In the genomic region with DNA sequence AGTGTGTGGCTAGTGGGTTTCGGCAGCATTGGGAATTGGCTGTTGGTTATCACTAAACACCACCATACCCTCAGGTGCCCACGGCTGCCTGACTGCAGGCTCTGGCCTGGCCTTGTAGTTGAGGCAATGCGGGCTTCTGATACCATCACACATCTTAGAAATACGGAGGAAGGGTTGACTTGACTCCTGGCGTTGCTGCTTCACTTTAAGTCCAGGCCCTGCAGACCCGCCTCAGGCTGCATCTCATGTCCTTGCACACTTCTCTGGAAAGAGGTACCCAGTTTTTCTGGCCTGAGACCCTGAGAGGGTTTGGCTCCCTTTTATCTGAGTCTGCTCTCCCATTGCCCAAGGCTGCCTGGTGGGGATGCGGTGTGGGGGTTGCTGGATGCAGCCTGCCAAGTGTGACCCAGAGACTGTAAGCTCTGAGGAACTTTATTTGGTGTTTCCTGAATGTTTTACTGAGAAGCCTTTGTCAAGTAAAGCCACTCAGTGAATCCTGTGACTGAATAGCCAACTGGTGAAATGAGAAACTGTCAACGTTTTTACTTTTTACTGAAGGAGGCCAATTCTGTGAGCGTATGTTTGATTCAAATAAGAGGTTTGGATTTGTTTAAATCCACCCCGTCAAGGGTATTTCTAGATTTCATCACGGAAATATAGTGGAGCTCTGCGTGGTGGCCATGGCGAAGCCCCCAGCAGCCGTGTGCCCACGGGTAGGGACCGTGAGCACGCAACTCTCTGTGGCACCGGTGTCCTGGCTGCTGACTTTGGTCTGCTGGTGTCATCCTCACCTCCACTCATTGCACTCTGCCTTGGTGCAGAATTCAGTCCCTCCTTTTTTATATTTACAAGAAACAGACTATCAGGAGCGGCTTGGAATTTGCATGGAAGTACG, we compare ENCODE assay signal across 14 cellular contexts.
A peak's percentile ranks its signal among the peaks of the same experiment; 100 is the strongest.
DNase-seq lines count a peak whose midpoint lies in the region; ATAC-seq and TF ChIP-seq lines count a peak whose summit lies in the region.
"Had no signal": no experiment of that assay in that cellular context is flagged by ENCODE, and none has a peak within 500 bp of the region (broad histone marks: within the 10 kb centered on the region; RNA-seq: fewer than 3 reads in every experiment).

No MANE protein-coding gene starts in this region.

- TF ChIP-seq CTCF in IMR-90 (conservative IDR thresholded peaks at IDR 0.05; ENCODE audit: low read depth, low read length) (no peak), right atrium auricular region (IDR thresholded peaks at IDR 0.05) (no peak)

- H3K4me1 Mint-ChIP-seq in activated T-helper 1 cell treated with anti-CD3 and anti-CD28 coated beads, Interleukin-12 subunit alpha, Interleukin-12 subunit beta, Interleukin-2, Interleukin-4 antibody, amounts not matched to agents 30 ng/mL and 10 ng/mL and 1 ng/mL, durations not matched to agents 14 hours and 24 hours and 36 hours (ENCODE audit: low read depth) = peaks cover 4% of the 10 kb centered on the region
- H3K4me1 Mint-ChIP-seq: activated CD4-positive, alpha-beta T cell treated with anti-CD3 and anti-CD28 coated beads, Interleukin-2, amount 10 ng/mL, durations not matched to agents 7 days and 5 days; activated naive CD4-positive, alpha-beta T cell treated with anti-CD3 and anti-CD28 coated beads, Interleukin-2, amount 10 ng/mL, durations not matched to agents 7 days and 5 days had no signal

- no peak overlapping the region for H3K18ac ChIP-seq in IMR-90 (ENCODE audit: low read depth, low read length)

- H3K23ac ChIP-seq in IMR-90 (ENCODE audit: low read depth, low read length) = no peak overlapping the region

- H3K27ac ChIP-seq in IMR-90 (ENCODE audit: insufficient read depth, low read length) = no peak overlapping the region
- peak overlapping the region; percentile 42 to 87 for H3K27ac ChIP-seq in right atrium auricular region

- H3K4me3 ChIP-seq in IMR-90 (ENCODE audit: insufficient read depth, low read depth, low read length) = no peak overlapping the region
- H3K4me3 ChIP-seq in right atrium auricular region = no peak overlapping the region

- CTCF ChIA-PET in IMR-90 (lab: Yijun Ruan, JAX) = no interaction called here

- POLR2A ChIA-PET in IMR-90 (lab: Charles Lee; ENCODE audit: unreplicated experiment) = no interaction called here

- no peak overlapping the region for H3K4me3 Mint-ChIP-seq in activated T-helper 1 cell treated with anti-CD3 and anti-CD28 coated beads, Interleukin-12 subunit alpha, Interleukin-12 subunit beta, Interleukin-2, Interleukin-4 antibody, amounts not matched to agents 30 ng/mL and 10 ng/mL and 1 ng/mL, durations not matched to agents 14 hours and 24 hours and 36 hours
- H3K4me3 Mint-ChIP-seq: activated CD4-positive, alpha-beta T cell treated with anti-CD3 and anti-CD28 coated beads, Interleukin-2, amount 10 ng/mL, durations not matched to agents 7 days and 5 days; activated naive CD4-positive, alpha-beta T cell treated with anti-CD3 and anti-CD28 coated beads, Interleukin-2, amount 10 ng/mL, durations not matched to agents 7 days and 5 days had no signal

- H2AK5ac ChIP-seq in IMR-90 (ENCODE audit: low read depth, low read length) = peak overlapping the region; percentile 81; the same call in 1 of the 2 replicates

- no peak overlapping the region for H2AK9ac ChIP-seq in IMR-90 (replicated peaks; ENCODE audit: low read depth, low read length, poor library complexity)

- H3K79me1 ChIP-seq in IMR-90 (ENCODE audit: low read depth in 1 of 2, low read length in 2 of 2) = peaks cover 29 to 82% of the 10 kb centered on the region in 2 experiments

- peaks cover 27% of the 10 kb centered on the region for H3K4me1 ChIP-seq in IMR-90 (ENCODE audit: control insufficient read depth, insufficient read depth, low read length)
- peaks cover 0 to 57% of the 10 kb centered on the region in 2 donors for H3K4me1 ChIP-seq in right atrium auricular region

- H2AFZ ChIP-seq in IMR-90 (replicated peaks; ENCODE audit: low read length, poor library complexity) = peak overlapping the region; percentile 34

- H3K27me3 ChIP-seq in IMR-90 (ENCODE audit: control insufficient read depth, insufficient read depth, low read length) (no peaks in the 10 kb centered on the region), right atrium auricular region (no peaks in the 10 kb centered on the region)

- H4K5ac ChIP-seq in IMR-90 (ENCODE audit: low read depth, low read length) = no peak overlapping the region

- in situ Hi-C loops in IMR-90 (cut with MboI; ENCODE audit: low sequenced_read_pairs) = no loop called here

- H2BK20ac ChIP-seq in IMR-90 (ENCODE audit: low read depth, low read length) = no peak overlapping the region

- no peak for TF ChIP-seq POLR2A in IMR-90 (IDR thresholded peaks at IDR 0.05; ENCODE audit: low read depth, low read length)

- peaks cover 48% of the 10 kb centered on the region for H3K36me3 Mint-ChIP-seq in activated T-helper 1 cell treated with anti-CD3 and anti-CD28 coated beads, Interleukin-12 subunit alpha, Interleukin-12 subunit beta, Interleukin-2, Interleukin-4 antibody, amounts not matched to agents 30 ng/mL and 10 ng/mL and 1 ng/mL, durations not matched to agents 14 hours and 24 hours and 36 hours (ENCODE audit: low read depth)

- peaks cover 32% of the 10 kb centered on the region for H3K9me1 ChIP-seq in IMR-90 (ENCODE audit: insufficient read depth, low read length)

- H3K9me3 ChIP-seq in IMR-90 (ENCODE audit: control insufficient read depth, insufficient read depth, low read length) = no peaks in the 10 kb centered on the region
- no peaks in the 10 kb centered on the region for H3K9me3 ChIP-seq in right atrium auricular region

- H3K9ac ChIP-seq in IMR-90 (ENCODE audit: low read depth, low read length) = no peak overlapping the region

- H3K9me3 Mint-ChIP-seq in activated T-helper 1 cell treated with anti-CD3 and anti-CD28 coated beads, Interleukin-12 subunit alpha, Interleukin-12 subunit beta, Interleukin-2, Interleukin-4 antibody, amounts not matched to agents 30 ng/mL and 10 ng/mL and 1 ng/mL, durations not matched to agents 14 hours and 24 hours and 36 hours = no peaks in the 10 kb centered on the region
- H3K9me3 Mint-ChIP-seq: activated CD4-positive, alpha-beta T cell treated with anti-CD3 and anti-CD28 coated beads, Interleukin-2, amount 10 ng/mL, durations not matched to agents 7 days and 5 days; activated naive CD4-positive, alpha-beta T cell treated with anti-CD3 and anti-CD28 coated beads, Interleukin-2, amount 10 ng/mL, durations not matched to agents 7 days and 5 days had no signal

- H3K4ac ChIP-seq in IMR-90 (ENCODE audit: low read depth, low read length) = no peak overlapping the region

- no peak overlapping the region for H4K8ac ChIP-seq in IMR-90 (ENCODE audit: low read depth in 2 of 2, low read length in 2 of 2)

- H4K91ac ChIP-seq in IMR-90 (ENCODE audit: insufficient read depth, low read depth, low read length) = no peak overlapping the region

- no peak overlapping the region for H2BK15ac ChIP-seq in IMR-90 (ENCODE audit: low read depth, low read length)

- no peak overlapping the region for H3K56ac ChIP-seq in IMR-90 (ENCODE audit: extremely low read depth, insufficient read depth, low read length)

- WGBS in IMR-90 (ENCODE audit: extremely low coverage in 2 of 2, insufficient read length in 1 of 2), 2 experiments = 89% methylated on average over 13 of the region's 20 CpGs; no CpG with 5 or more reads in 1 of the 2 experiments

- DNase-seq in IMR-90 (no peak), right atrium auricular region (ENCODE audit: low spot score) (no peak), posterior vena cava (ENCODE audit: low spot score) (peak; percentile 62), AG20443 (ENCODE audit: low spot score) (no peak), NCI-H2081 (lab: John Stamatoyannopoulos, UW) (no peak)
- no peak for DNase-seq in activated T-helper 1 cell treated with anti-CD3 and anti-CD28 coated beads, Interleukin-12 subunit alpha, Interleukin-12 subunit beta, Interleukin-2, Interleukin-4 antibody, amounts not matched to agents 30 ng/mL and 10 ng/mL and 1 ng/mL, durations not matched to agents 14 hours and 24 hours and 36 hours (ENCODE audit: low spot score)
- DNase-seq: activated CD4-positive, alpha-beta T cell treated with anti-CD3 and anti-CD28 coated beads, Interleukin-2, amount 10 ng/mL, durations not matched to agents 7 days and 5 days; activated naive CD4-positive, alpha-beta T cell treated with anti-CD3 and anti-CD28 coated beads, Interleukin-2, amount 10 ng/mL, durations not matched to agents 7 days and 5 days; KG1; left colon; stimulated activated CD4-positive, alpha-beta T cell treated with anti-CD3 and anti-CD28 coated beads, Interleukin-1b, Interleukin-23, amount 100 ng/mL, for 48 hours; stimulated activated naive CD4-positive, alpha-beta T cell had no signal

- no peaks in the 10 kb centered on the region for H3K27me3 Mint-ChIP-seq in activated T-helper 1 cell treated with anti-CD3 and anti-CD28 coated beads, Interleukin-12 subunit alpha, Interleukin-12 subunit beta, Interleukin-2, Interleukin-4 antibody, amounts not matched to agents 30 ng/mL and 10 ng/mL and 1 ng/mL, durations not matched to agents 14 hours and 24 hours and 36 hours (ENCODE audit: insufficient read depth)
- H3K27me3 Mint-ChIP-seq: activated CD4-positive, alpha-beta T cell treated with anti-CD3 and anti-CD28 coated beads, Interleukin-2, amount 10 ng/mL, durations not matched to agents 7 days and 5 days; activated naive CD4-positive, alpha-beta T cell treated with anti-CD3 and anti-CD28 coated beads, Interleukin-2, amount 10 ng/mL, durations not matched to agents 7 days and 5 days had no signal

- H2BK120ac ChIP-seq in IMR-90 (ENCODE audit: low read depth, low read length) = no peak overlapping the region

- no TSS peak for BruUV-seq in IMR-90 (replicated peaks; lab: Mats Ljungman, UMichigan)

- intact Hi-C loops in IMR-90 (cut with micrococcal nuclease) (no loop called here), posterior vena cava (cut with DNase I) (loop anchor here in 1 of 2 donors (10.0 kb wide), 1 partner anchor 102 kb away; no protein-coding TSS in a partner anchor)
- intact Hi-C loops in activated T-helper 1 cell treated with anti-CD3 and anti-CD28 coated beads, Interleukin-12 subunit alpha, Interleukin-12 subunit beta, Interleukin-2, Interleukin-4 antibody, amounts not matched to agents 30 ng/mL and 10 ng/mL and 1 ng/mL, durations not matched to agents 14 hours and 24 hours and 36 hours (cut with micrococcal nuclease) = no loop called here

- H3K27ac Mint-ChIP-seq in activated T-helper 1 cell treated with anti-CD3 and anti-CD28 coated beads, Interleukin-12 subunit alpha, Interleukin-12 subunit beta, Interleukin-2, Interleukin-4 antibody, amounts not matched to agents 30 ng/mL and 10 ng/mL and 1 ng/mL, durations not matched to agents 14 hours and 24 hours and 36 hours = peak overlapping the region; percentile 29
- H3K27ac Mint-ChIP-seq: activated CD4-positive, alpha-beta T cell treated with anti-CD3 and anti-CD28 coated beads, Interleukin-2, amount 10 ng/mL, durations not matched to agents 7 days and 5 days; activated naive CD4-positive, alpha-beta T cell treated with anti-CD3 and anti-CD28 coated beads, Interleukin-2, amount 10 ng/mL, durations not matched to agents 7 days and 5 days had no signal

- no peak overlapping the region for H3K4me2 ChIP-seq in IMR-90 (ENCODE audit: low read depth, low read length)

- no peak for TF ChIP-seq RAD21 in IMR-90 (IDR thresholded peaks at IDR 0.05; ENCODE audit: low read length)

- peaks cover 95% of the 10 kb centered on the region for H4K20me1 ChIP-seq in IMR-90 (ENCODE audit: insufficient read depth, low read length)

- H3K36me3 ChIP-seq in IMR-90 (ENCODE audit: control insufficient read depth, insufficient read depth, low read length) = peaks cover 46% of the 10 kb centered on the region
- H3K36me3 ChIP-seq in right atrium auricular region = peaks cover 5% of the 10 kb centered on the region

- H2BK5ac ChIP-seq in IMR-90 (ENCODE audit: low read depth, low read length, poor library complexity, severe bottlenecking) = no peak overlapping the region

- dilution Hi-C loops in IMR-90 (cut with HindIII; ENCODE audit: low sequenced_read_pairs, unreplicated experiment) = no loop called here

- ATAC-seq in IMR-90 (ENCODE audit: low read depth) = no peak
- no peak for ATAC-seq in GM18517 (IDR thresholded peaks at IDR 0.05; ENCODE audit: unreplicated experiment)
- no peak for ATAC-seq in GM21786 (IDR thresholded peaks at IDR 0.05; ENCODE audit: unreplicated experiment)

- no peak overlapping the region; the same call in 1 of the 2 replicates for H3K14ac ChIP-seq in IMR-90 (replicated peaks; ENCODE audit: low read depth, low read length)
